1 cellular context compared by ENCODE assay signal in genomic region chr11:103683581-103683980, GRCh38.
TF ChIP-seq lines count a peak whose summit lies in the region.

No MANE protein-coding gene starts in this region.

TF ChIP-seq in SK-N-SH, 30 proteins besides CTCF, POLR2A, EP300 and RAD21 (continued from another document):
- TF ChIP-seq PBX3 (IDR thresholded peaks at IDR 0.05) (no peak), RFX5 (IDR thresholded peaks at IDR 0.05; ENCODE audit: low read length) (no peak)
